8 cellular contexts compared by ENCODE assay signal in the genomic region with DNA sequence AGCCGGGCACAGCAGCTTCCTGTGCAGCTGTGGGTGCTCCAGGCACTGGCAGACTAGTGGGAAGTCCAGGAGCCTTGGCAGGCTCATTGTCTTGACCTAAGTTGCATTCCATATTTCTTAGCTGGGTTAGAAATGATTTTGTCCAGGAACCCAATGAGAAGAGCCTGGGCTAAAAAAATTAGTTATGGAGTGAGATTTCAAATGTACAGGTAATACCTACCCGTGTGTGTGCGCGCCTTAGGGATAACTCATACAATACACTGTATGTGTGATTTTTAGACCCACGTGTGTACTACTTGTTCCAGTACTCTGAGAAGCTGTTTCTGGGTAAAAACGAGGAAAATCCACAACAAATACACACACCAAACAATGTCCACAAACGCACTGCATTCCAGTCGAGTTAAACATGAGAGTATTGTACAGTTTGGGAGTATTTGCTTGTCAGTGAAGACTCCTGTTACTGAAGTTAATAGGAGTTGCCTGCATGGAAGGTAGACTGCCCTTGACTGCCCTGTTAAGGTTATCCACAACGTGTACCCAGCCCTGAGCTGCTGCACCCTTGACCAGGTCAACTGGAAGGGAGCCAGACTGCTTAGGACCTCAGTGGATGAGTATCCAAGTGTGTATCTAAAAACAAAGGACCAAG. TPM values are rescaled to one million over a fixed set of nuclear protein-coding genes. Genes with fewer than 3 reads are reported as not detected.
DNase-seq lines count a peak whose midpoint lies in the region; ATAC-seq and TF ChIP-seq lines count a peak whose summit lies in the region.

No MANE protein-coding gene starts in this region.

- peaks cover 16% of the 10 kb centered on the region for H3K4me1 ChIP-seq in upper lobe of right lung

- peaks cover 59% of the 10 kb centered on the region for H3K4me1 Mint-ChIP-seq in activated naive CD4-positive, alpha-beta T cell treated with anti-CD3 and anti-CD28 coated beads, Interleukin-2, amount 50 U/mL, for 24 hours
- peaks cover 16% of the 10 kb centered on the region for H3K4me1 Mint-ChIP-seq in MCF 10A (ENCODE audit: insufficient read depth, unreplicated experiment)
- peaks cover 20% of the 10 kb centered on the region for H3K4me1 Mint-ChIP-seq in memory B cell

- H3K4me3 ChIP-seq in upper lobe of right lung, result peak overlapping the region; percentile 82

- POLR2A ChIA-PET in MCF 10A (lab: Yijun Ruan, JAX), result interaction anchor here (0.6 to 1.8 kb wide), 3 partner anchors 8 to 1104 kb away, joined by 3 to 20 read pairs (median 5); no protein-coding TSS in a partner anchor

- no peak for ATAC-seq in activated naive CD4-positive, alpha-beta T cell treated with anti-CD3 and anti-CD28 coated beads, Interleukin-2, amount 50 U/mL, for 72 hours
- no peak for ATAC-seq in memory B cell (ENCODE audit: low read depth)
- peak; percentile 1 for ATAC-seq in upper lobe of right lung
- no peak for ATAC-seq in HG02610 (IDR thresholded peaks at IDR 0.05; ENCODE audit: unreplicated experiment)
- ATAC-seq in HG03025 (IDR thresholded peaks at IDR 0.05; ENCODE audit: low FRiP score, unreplicated experiment), result no peak

- BruUV-seq in MCF 10A (replicated peaks; lab: Mats Ljungman, UMichigan), result no TSS peak

- no peaks in the 10 kb centered on the region for H3K9me3 Mint-ChIP-seq in activated naive CD4-positive, alpha-beta T cell treated with anti-CD3 and anti-CD28 coated beads, Interleukin-2, amount 50 U/mL, for 24 hours
- no peaks in the 10 kb centered on the region for H3K9me3 Mint-ChIP-seq in activated naive CD4-positive, alpha-beta T cell treated with anti-CD3 and anti-CD28 coated beads, Interleukin-2, amount 50 U/mL, for 72 hours
- no peaks in the 10 kb centered on the region for H3K9me3 Mint-ChIP-seq in MCF 10A (ENCODE audit: unreplicated experiment)
- no peaks in the 10 kb centered on the region for H3K9me3 Mint-ChIP-seq in memory B cell

- H3K27ac Mint-ChIP-seq in activated naive CD4-positive, alpha-beta T cell treated with anti-CD3 and anti-CD28 coated beads, Interleukin-2, amount 50 U/mL, for 24 hours, result peak overlapping the region; percentile 96
- H3K27ac Mint-ChIP-seq in activated naive CD4-positive, alpha-beta T cell treated with anti-CD3 and anti-CD28 coated beads, Interleukin-2, amount 50 U/mL, for 72 hours, result peak overlapping the region in 1 of 2 donors; percentile 97
- H3K27ac Mint-ChIP-seq in MCF 10A (ENCODE audit: low read depth, unreplicated experiment), result peak overlapping the region; percentile 77
- H3K27ac Mint-ChIP-seq in memory B cell, result peak overlapping the region; percentile 75

- no peak for DNase-seq in activated naive CD4-positive, alpha-beta T cell treated with anti-CD3 and anti-CD28 coated beads, Interleukin-2, amount 50 U/mL, for 72 hours (ENCODE audit: low spot score in 2 of 2)
- DNase-seq in MCF 10A (ENCODE audit: unreplicated experiment), result no peak
- no peak for DNase-seq in memory B cell (ENCODE audit: low spot score in 2 of 2)
- DNase-seq in upper lobe of right lung, result no peak
- no peak for DNase-seq in NCI-H1417 (lab: John Stamatoyannopoulos, UW)

- no peaks in the 10 kb centered on the region for H3K9me3 ChIP-seq in upper lobe of right lung

- H3K4me3 Mint-ChIP-seq in activated naive CD4-positive, alpha-beta T cell treated with anti-CD3 and anti-CD28 coated beads, Interleukin-2, amount 50 U/mL, for 24 hours, result peak overlapping the region; percentile 95
- peak overlapping the region; percentile 96 for H3K4me3 Mint-ChIP-seq in MCF 10A (ENCODE audit: unreplicated experiment)
- peak overlapping the region; percentile 99 for H3K4me3 Mint-ChIP-seq in memory B cell

- intact Hi-C loops in MCF 10A (cut with micrococcal nuclease) (loop anchor here (5.0 kb wide), 1 partner anchor 34 kb away; no protein-coding TSS in a partner anchor), upper lobe of right lung (cut with DNase I) (no loop called here)

- H3K36me3 ChIP-seq in upper lobe of right lung, result no peaks in the 10 kb centered on the region

- no peaks in the 10 kb centered on the region for H3K27me3 ChIP-seq in upper lobe of right lung

- no peak overlapping the region for H3K27ac ChIP-seq in upper lobe of right lung

- TF ChIP-seq CTCF in MCF 10A (IDR thresholded peaks at IDR 0.05; ENCODE audit: unreplicated experiment) (no peak), upper lobe of right lung (IDR thresholded peaks at IDR 0.05) (no peak)

- H3K27me3 Mint-ChIP-seq in activated naive CD4-positive, alpha-beta T cell treated with anti-CD3 and anti-CD28 coated beads, Interleukin-2, amount 50 U/mL, for 24 hours, result no peaks in the 10 kb centered on the region
- H3K27me3 Mint-ChIP-seq in MCF 10A (ENCODE audit: insufficient read depth, unreplicated experiment) (no peaks in the 10 kb centered on the region), memory B cell (no peaks in the 10 kb centered on the region)

- peaks cover 6% of the 10 kb centered on the region for H3K36me3 Mint-ChIP-seq in activated naive CD4-positive, alpha-beta T cell treated with anti-CD3 and anti-CD28 coated beads, Interleukin-2, amount 50 U/mL, for 24 hours
- peaks cover 36 to 37% of the 10 kb centered on the region in 2 donors for H3K36me3 Mint-ChIP-seq in activated naive CD4-positive, alpha-beta T cell treated with anti-CD3 and anti-CD28 coated beads, Interleukin-2, amount 50 U/mL, for 72 hours
- no peaks in the 10 kb centered on the region for H3K36me3 Mint-ChIP-seq in MCF 10A (ENCODE audit: insufficient read depth, unreplicated experiment)
- peaks cover 5% of the 10 kb centered on the region for H3K36me3 Mint-ChIP-seq in memory B cell

- CTCF ChIA-PET in MCF 10A (lab: Yijun Ruan, JAX), result interaction anchor here (0.5 to 2.2 kb wide), 5 partner anchors 10 to 300 kb away, joined by 3 to 12 read pairs (median 3); no protein-coding TSS in a partner anchor

RNA-seq across cellular contexts. Expression of gene PAQR8, which starts 1.4 kb away (rescaled TPM):
- total RNA-seq in activated naive CD4-positive, alpha-beta T cell treated with anti-CD3 and anti-CD28 coated beads, Interleukin-2, amount 50 U/mL, for 72 hours, result 10 to 100 TPM in 1 of 2 donors, 1 to 10 TPM in 1; 8.0 to 11.4 TPM
- 1.8 and 1.9 TPM in 2 replicates for total RNA-seq in MCF 10A (2022)
- total RNA-seq in upper lobe of right lung, result 5.8 TPM

RNA-seq across cellular contexts. Expression of gene EFHC1, which starts 56.8 kb away (rescaled TPM):
- total RNA-seq in activated naive CD4-positive, alpha-beta T cell treated with anti-CD3 and anti-CD28 coated beads, Interleukin-2, amount 50 U/mL, for 72 hours, result 1 to 10 TPM; 4.4 to 6.4 TPM
- total RNA-seq in MCF 10A (2022) (26.3 and 26.9 TPM in 2 replicates), upper lobe of right lung (16.8 TPM)
